In genomic region chr3:15629860-15630597, GRCh38 we compare ENCODE assay signal across 8 cellular contexts. TPM values are rescaled to one million over a fixed set of nuclear protein-coding genes. Genes with fewer than 3 reads are reported as not detected.
DNase-seq lines count a peak whose midpoint lies in the region; ATAC-seq and TF ChIP-seq lines count a peak whose summit lies in the region.

No MANE protein-coding gene starts in this region.

- POLR2A ChIA-PET in Caco-2 (lab: Charles Lee) = no interaction called here

- H3K4me3 Mint-ChIP-seq in Caco-2 (ENCODE audit: unreplicated experiment) (no peak overlapping the region), nephron progenitor cell (no peak overlapping the region), type B pancreatic cell (peak overlapping the region; percentile 61)
- H3K4me3 Mint-ChIP-seq in activated T-cell treated with anti-CD3 and anti-CD28 coated beads, Interleukin-2, amount 50 U/mL, for 4 hours = peak overlapping the region; percentile 62

- H3K27me3 ChIP-seq in Caco-2 (replicated peaks; ENCODE audit: control insufficient read depth, insufficient read depth, low read length) = no peaks in the 10 kb centered on the region

- no peaks in the 10 kb centered on the region for H3K4me1 Mint-ChIP-seq in Caco-2 (ENCODE audit: low read depth, unreplicated experiment)
- peaks cover 32% of the 10 kb centered on the region for H3K4me1 Mint-ChIP-seq in activated T-cell treated with anti-CD3 and anti-CD28 coated beads, Interleukin-2, amount 50 U/mL, for 4 hours (ENCODE audit: low read depth)
- H3K4me1 Mint-ChIP-seq in nephron progenitor cell = peaks cover 35% of the 10 kb centered on the region
- H3K4me1 Mint-ChIP-seq in type B pancreatic cell (ENCODE audit: unreplicated experiment) = peaks cover 45% of the 10 kb centered on the region

- H3K9me3 Mint-ChIP-seq in Caco-2 (ENCODE audit: unreplicated experiment) (no peaks in the 10 kb centered on the region), nephron progenitor cell (peaks cover 4% of the 10 kb centered on the region), type B pancreatic cell (no peaks in the 10 kb centered on the region)
- H3K9me3 Mint-ChIP-seq in activated T-cell treated with anti-CD3 and anti-CD28 coated beads, Interleukin-2, amount 50 U/mL, for 4 hours = no peaks in the 10 kb centered on the region

- no peaks in the 10 kb centered on the region for H3K4me1 ChIP-seq in Caco-2

- peak; percentile 47 to 68 for DNase-seq in Caco-2
- peak; percentile 16 for DNase-seq in NOMO-1 treated with dmso at 0.1 percent for 144 hours (lab: John Stamatoyannopoulos, UW; ENCODE audit: unreplicated experiment)
- DNase-seq in activated T-cell treated with anti-CD3 and anti-CD28 coated beads, Interleukin-2, amount 50 U/mL, for 4 hours = peak; percentile 47
- DNase-seq in fibroblast of mammary gland (ENCODE audit: low read depth) = peak; percentile 90
- DNase-seq in nephron progenitor cell = peak; percentile 26
- DNase-seq in type B pancreatic cell (ENCODE audit: extremely low spot score, unreplicated experiment) = no peak

- no TSS peak for BruUV-seq in Caco-2 (replicated peaks; lab: Mats Ljungman, UMichigan)

- no peaks in the 10 kb centered on the region for H3K36me3 ChIP-seq in Caco-2 (ENCODE audit: control insufficient read depth, insufficient read depth, low read length)

- H3K27ac Mint-ChIP-seq in Caco-2 (ENCODE audit: unreplicated experiment) (no peak overlapping the region), nephron progenitor cell (no peak overlapping the region), type B pancreatic cell (no peak overlapping the region)

- intact Hi-C loops in Caco-2 (cut with micrococcal nuclease; ENCODE audit: unreplicated experiment) = loop anchor here (1.0 kb wide), 2 partner anchors 34 to 617 kb away; no protein-coding TSS in a partner anchor

- H3K9me3 ChIP-seq in Caco-2 = no peaks in the 10 kb centered on the region

- H3K4me3 ChIP-seq in Caco-2 (ENCODE audit: low read depth, low read length) (no peak overlapping the region), fibroblast of mammary gland (ENCODE audit: control insufficient read depth, low read depth, low read length) (peak overlapping the region; percentile 19)

- no peaks in the 10 kb centered on the region for H3K36me3 Mint-ChIP-seq in Caco-2 (ENCODE audit: insufficient read depth, unreplicated experiment)
- H3K36me3 Mint-ChIP-seq in activated T-cell treated with anti-CD3 and anti-CD28 coated beads, Interleukin-2, amount 50 U/mL, for 4 hours (ENCODE audit: insufficient read depth) = peaks cover 6% of the 10 kb centered on the region
- H3K36me3 Mint-ChIP-seq in nephron progenitor cell (ENCODE audit: low read depth) = peaks cover 4% of the 10 kb centered on the region
- no peaks in the 10 kb centered on the region for H3K36me3 Mint-ChIP-seq in type B pancreatic cell

- H3K27me3 Mint-ChIP-seq in Caco-2 (ENCODE audit: insufficient read depth, unreplicated experiment) (no peaks in the 10 kb centered on the region), nephron progenitor cell (ENCODE audit: low read depth, poor library complexity) (peaks cover 3% of the 10 kb centered on the region), type B pancreatic cell (no peaks in the 10 kb centered on the region)
- H3K27me3 Mint-ChIP-seq in activated T-cell treated with anti-CD3 and anti-CD28 coated beads, Interleukin-2, amount 50 U/mL, for 4 hours (ENCODE audit: low read depth) = no peaks in the 10 kb centered on the region

- peak; percentile 90 for ATAC-seq in GM19372 (IDR thresholded peaks at IDR 0.05; ENCODE audit: low read depth, unreplicated experiment)
- peak; percentile 91 for ATAC-seq in HG03442 (IDR thresholded peaks at IDR 0.05; ENCODE audit: unreplicated experiment)
- ATAC-seq in activated T-cell treated with anti-CD3 and anti-CD28 coated beads, Interleukin-2, amount 50 U/mL, for 4 hours = peak; percentile 92 to 97

- TF ChIP-seq CTCF in Caco-2 (IDR thresholded peaks at IDR 0.05; ENCODE audit: insufficient read depth in 1 of 2, low read depth in 1 of 2, low read length in 1 of 2, severe bottlenecking in 1 of 2, unreplicated experiment in 1 of 2) = peak; percentile 50 to 58
- peak; percentile 74 for TF ChIP-seq CTCF in fibroblast of mammary gland (conservative IDR thresholded peaks at IDR 0.05; ENCODE audit: control insufficient read depth, insufficient read depth, low read depth, low read length)
- TF ChIP-seq CTCF in nephron progenitor cell (IDR thresholded peaks at IDR 0.05) = peak; percentile 42
- TF ChIP-seq CTCF in type B pancreatic cell (conservative IDR thresholded peaks at IDR 0.05) = peak; percentile 82

- CTCF ChIA-PET in Caco-2 (lab: Charles Lee) = interaction anchor here (1.3 kb wide), 1 partner anchor 28 kb away, joined by 5 read pairs; the partner anchor contains the start of gene BTD

RNA-seq across cellular contexts. Expression of gene BTD, which starts 28.5 kb away (rescaled TPM):
- total RNA-seq in Caco-2 (2022) = 11.1 and 11.8 TPM in 2 replicates
- total RNA-seq in activated T-cell treated with anti-CD3 and anti-CD28 coated beads, Interleukin-2, amount 50 U/mL, for 4 hours = 1 to 10 TPM; 3.0 to 3.3 (median 3.0) TPM
- 12.2 and 15.4 TPM in 2 replicates for total RNA-seq in type B pancreatic cell (ENCODE audit: low replicate concordance)

RNA-seq across cellular contexts. Expression of gene HACL1, which starts 28.7 kb away (rescaled TPM):
- 41.9 and 48.1 TPM in 2 replicates for total RNA-seq in Caco-2 (2022)
- total RNA-seq in activated T-cell treated with anti-CD3 and anti-CD28 coated beads, Interleukin-2, amount 50 U/mL, for 4 hours = 10 to 100 TPM; 23.1 to 34.5 (median 29.6) TPM
- 16.5 and 20.5 TPM in 2 replicates for total RNA-seq in type B pancreatic cell (ENCODE audit: low replicate concordance)

Comparison
In these comparisons a context has a peak if more than half of its experiments do, and no peak if none do; other contexts are left out.
1. H3K4me3 Mint-ChIP-seq: peak in activated T-cell treated with anti-CD3 and anti-CD28 coated beads, Interleukin-2, amount 50 U/mL, for 4 hours (single experiment) and type B pancreatic cell (single experiment); none in Caco-2 (single experiment) and nephron progenitor cell (single experiment).
2. Peak in every context shown above with its lines, with median percentiles within 50 percentile points of each other: CTCF ChIP-seq and ATAC-seq.